ENCODE assay signal across 1 cellular context in genomic region chr1:238468068-238468467, GRCh38.
TF ChIP-seq lines count a peak whose summit lies in the region.

No MANE protein-coding gene starts in this region.

TF ChIP-seq in WTC11, 78 proteins besides CTCF, POLR2A, EP300 and RAD21 (continued from another document):
- TF ChIP-seq USF1 (CRISPR knock-in tag; IDR thresholded peaks at IDR 0.05), result no peak
- no peak for TF ChIP-seq ATF2 (CRISPR knock-in tag; IDR thresholded peaks at IDR 0.05; ENCODE audit: borderline replicate concordance, low read depth)
- TF ChIP-seq ELF4 (CRISPR knock-in tag; IDR thresholded peaks at IDR 0.05; ENCODE audit: low read depth), result no peak
- no peak for TF ChIP-seq SOX15 (CRISPR knock-in tag; IDR thresholded peaks at IDR 0.05)
- TF ChIP-seq ZNF396 (CRISPR knock-in tag; IDR thresholded peaks at IDR 0.05; ENCODE audit: borderline replicate concordance), result no peak
- TF ChIP-seq FOXJ3 (CRISPR knock-in tag; IDR thresholded peaks at IDR 0.05; ENCODE audit: borderline replicate concordance), result no peak
- TF ChIP-seq ZNF281 (CRISPR knock-in tag; IDR thresholded peaks at IDR 0.05), result no peak
- TF ChIP-seq ESRRA (CRISPR knock-in tag; IDR thresholded peaks at IDR 0.05; ENCODE audit: borderline replicate concordance), result no peak
- no peak for TF ChIP-seq TEAD4 (CRISPR knock-in tag; IDR thresholded peaks at IDR 0.05)
- TF ChIP-seq MAX (CRISPR knock-in tag; IDR thresholded peaks at IDR 0.05), result no peak
- TF ChIP-seq IRF2 (CRISPR knock-in tag; IDR thresholded peaks at IDR 0.05; ENCODE audit: borderline replicate concordance, low read depth), result no peak
